Comparison of ENCODE assay signal across 8 cellular contexts in genomic region chr17:29613371-29613837, GRCh38. TPM values are rescaled to one million over a fixed set of nuclear protein-coding genes. Genes with fewer than 3 reads are reported as not detected.
DNase-seq lines count a peak whose midpoint lies in the region; ATAC-seq, FAIRE-seq and TF ChIP-seq lines count a peak whose summit lies in the region.

No MANE protein-coding gene starts in this region.

- H2AK5ac ChIP-seq in H1 (ENCODE audit: low read depth, low read length) = no peak overlapping the region
- no peak overlapping the region for H2AK5ac ChIP-seq in mesenchymal stem cell (ENCODE audit: low read length, severe bottlenecking)

- H4K20me1 ChIP-seq in SK-N-SH (ENCODE audit: insufficient read depth) (no peaks in the 10 kb centered on the region), H1 (replicated peaks in 1 of 2; ENCODE audit: control insufficient read depth in 1 of 2, insufficient read depth in 2 of 2, low read length in 2 of 2) (peaks cover 3 to 5% of the 10 kb centered on the region in 2 experiments)

- no peak overlapping the region for H2BK5ac ChIP-seq in H1 (ENCODE audit: low read depth, low read length)
- no peak overlapping the region for H2BK5ac ChIP-seq in mesenchymal stem cell (ENCODE audit: low read depth, low read length, poor library complexity, severe bottlenecking)

- peak in 1 of 2 experiments; percentile 44; a peak in 1 of 3 replicates for TF ChIP-seq POLR2A in H1 (IDR thresholded peaks at IDR 0.05; ENCODE audit: control extremely low read depth in 1 of 2, low read depth in 2 of 2, low read length in 2 of 2)

- H3K4ac ChIP-seq in H1 (replicated peaks; ENCODE audit: insufficient read length, low read depth, low read length) = no peak overlapping the region
- no peak overlapping the region for H3K4ac ChIP-seq in mesenchymal stem cell (ENCODE audit: low read depth in 1 of 2, low read length in 2 of 2)

- no peaks in the 10 kb centered on the region for H3F3A ChIP-seq in SK-N-SH (replicated peaks; ENCODE audit: insufficient read depth)

- no peak overlapping the region for H3K14ac ChIP-seq in H1 (ENCODE audit: insufficient read length)
- no peak overlapping the region for H3K14ac ChIP-seq in mesenchymal stem cell (ENCODE audit: low read length in 2 of 2)

- H2BK12ac ChIP-seq in H1 (ENCODE audit: low read depth, low read length) (peak overlapping the region; percentile 5; the same call in 1 of the 2 replicates), mesenchymal stem cell (ENCODE audit: low read length in 2 of 2) (peak overlapping the region; percentile 30 to 47)

- H3K27ac ChIP-seq in SK-N-SH (ENCODE audit: low read depth in 2 of 2, low read length in 1 of 2) (no peak overlapping the region), H1 (ENCODE audit: low read depth, low read length) (no peak overlapping the region), mesenchymal stem cell (ENCODE audit: low read length, poor library complexity, severe bottlenecking) (no peak overlapping the region)

- no peak for FAIRE-seq in H1 (lab: Jason Lieb, UNC)

- POLR2A ChIA-PET in SK-N-SH (lab: Yijun Ruan, JAX) (no interaction called here), H1 (lab: Charles Lee; ENCODE audit: partially characterized antibody) (interaction anchor here (0.6 to 1.3 kb wide), 3 partner anchors 12 to 46 kb away, joined by 3 to 4 read pairs (median 3); no protein-coding TSS in a partner anchor)

- H2BK120ac ChIP-seq in H1 (replicated peaks; ENCODE audit: low read depth, low read length) = no peak overlapping the region
- H2BK120ac ChIP-seq in mesenchymal stem cell (ENCODE audit: low read depth, low read length) = no peak overlapping the region

- CTCF ChIA-PET in SK-N-SH (lab: Yijun Ruan, JAX) = no interaction called here
- CTCF ChIA-PET in H1 (lab: Charles Lee; ENCODE audit: partially characterized antibody) = interaction anchor here (0.7 to 13.1 kb wide), 13 partner anchors 8 to 481 kb away, joined by 3 to 193 read pairs (median 4); partner anchors contain the start of genes ABHD15, ANKRD13B and TP53I13

- H3K36me3 ChIP-seq in SK-N-SH (replicated peaks in 1 of 2; ENCODE audit: control insufficient read depth in 1 of 2, insufficient read depth in 2 of 2, low read length in 1 of 2) (peaks cover 0 to 32% of the 10 kb centered on the region in 2 experiments), H1 (ENCODE audit: control insufficient read depth in 2 of 4, insufficient read depth in 4 of 4, low read length in 3 of 4) (peaks cover 0 to 7% (median 0%) of the 10 kb centered on the region in 4 experiments; a peak in 1 of 8 replicates), mesenchymal stem cell (ENCODE audit: control insufficient read depth in 1 of 2, insufficient read depth in 2 of 2, low read depth in 1 of 2, low read length in 2 of 2) (peaks cover 0 to 28% of the 10 kb centered on the region in 2 experiments)

- no peaks in the 10 kb centered on the region for H3K9me3 ChIP-seq in SK-N-SH
- H3K9me3 ChIP-seq in H1 (ENCODE audit: insufficient read depth in 2 of 2, low read depth in 1 of 2, low read length in 1 of 2) = peaks cover 0 to 11% of the 10 kb centered on the region in 2 experiments; a peak in 1 of 4 replicates
- H3K9me3 ChIP-seq in mesenchymal stem cell (ENCODE audit: control insufficient read depth, low read length) = no peaks in the 10 kb centered on the region

- H3K56ac ChIP-seq in H1 (replicated peaks; ENCODE audit: insufficient read length, low read depth, low read length) = no peak overlapping the region

- H4K8ac ChIP-seq in H1 (ENCODE audit: extremely low read depth, insufficient read depth, low read length) (0 out of 2 replicates have a peak overlapping the region, but pooled peaks have one; percentile 73), mesenchymal stem cell (ENCODE audit: low read length) (peak overlapping the region; percentile 82)

- H3K4me3 ChIP-seq in SK-N-SH (ENCODE audit: low read depth in 2 of 2, low read length in 1 of 2) (peak overlapping the region in 1 of 2 experiments; percentile 49; a peak in 1 of 4 replicates), H1 (ENCODE audit: extremely low read depth in 1 of 4, insufficient read depth in 2 of 4, low read depth in 3 of 4, low read length in 4 of 4) (peak overlapping the region; percentile 5 to 55 (median 38); a peak in 5 of 8 replicates), mesenchymal stem cell (ENCODE audit: insufficient read depth in 1 of 2, low read depth in 1 of 2, low read length in 2 of 2) (peak overlapping the region; percentile 27 to 59)

- H3K4me1 ChIP-seq in SK-N-SH (ENCODE audit: control insufficient read depth in 1 of 2, insufficient read depth in 2 of 2, low read depth in 1 of 2, low read length in 1 of 2) (peaks cover 0 to 8% of the 10 kb centered on the region in 2 experiments; a peak in 1 of 4 replicates), H1 (replicated peaks in 1 of 4; ENCODE audit: control insufficient read depth in 3 of 4, insufficient read depth in 4 of 4, low read length in 3 of 4) (peaks cover 10 to 35% (median 30%) of the 10 kb centered on the region in 4 experiments), mesenchymal stem cell (ENCODE audit: control insufficient read depth, insufficient read depth, low read depth, low read length) (peaks cover 44% of the 10 kb centered on the region)

- H3K27me3 ChIP-seq in SK-N-SH (ENCODE audit: insufficient read depth) (no peaks in the 10 kb centered on the region), H1 (replicated peaks in 1 of 4; ENCODE audit: control insufficient read depth in 3 of 4, extremely low read depth in 1 of 4, insufficient read depth in 3 of 4, low read length in 3 of 4) (peaks cover 17 to 48% (median 37%) of the 10 kb centered on the region in 4 experiments), mesenchymal stem cell (ENCODE audit: control insufficient read depth in 1 of 2, insufficient read depth in 1 of 2, low read length in 2 of 2) (peaks cover 6 to 9% of the 10 kb centered on the region in 2 experiments)

- H2BK15ac ChIP-seq in H1 (ENCODE audit: low read length) = 0 out of 2 replicates have a peak overlapping the region, but pooled peaks have one; percentile 29
- H2BK15ac ChIP-seq in mesenchymal stem cell (ENCODE audit: low read depth, poor library complexity, severe bottlenecking) = peak overlapping the region; percentile 9

- no peak overlapping the region for H2AFZ ChIP-seq in SK-N-SH (ENCODE audit: low read depth)
- H2AFZ ChIP-seq in H1 (ENCODE audit: low read length) = peak overlapping the region; percentile 9; the same call in 1 of the 2 replicates
- peak overlapping the region; percentile 7 for H2AFZ ChIP-seq in mesenchymal stem cell (ENCODE audit: low read depth, low read length)

- H2BK20ac ChIP-seq in H1 (ENCODE audit: low read length) = no peak overlapping the region

- H3K23me2 ChIP-seq in H1 (ENCODE audit: low read depth, low read length) = peaks cover 13% of the 10 kb centered on the region

- H3K9ac ChIP-seq in SK-N-SH (no peak overlapping the region), H1 (replicated peaks in 1 of 4; ENCODE audit: extremely low read depth in 1 of 4, low read depth in 3 of 4, low read length in 3 of 4) (0 out of 7 replicates have a peak overlapping the region, but pooled peaks of 1 of the 4 experiments have one; percentile 4), mesenchymal stem cell (ENCODE audit: low read length) (peak overlapping the region; percentile 70)

- no peak overlapping the region for H4K5ac ChIP-seq in H1 (ENCODE audit: insufficient read length, low read depth, low read length)

- no peak for TF ChIP-seq EP300 in SK-N-SH (IDR thresholded peaks at IDR 0.05; ENCODE audit: borderline replicate concordance in 1 of 2, low read depth in 1 of 2, low read length in 1 of 2)
- TF ChIP-seq EP300 in H1 (IDR thresholded peaks at IDR 0.05; ENCODE audit: borderline replicate concordance in 1 of 2, low read depth in 2 of 2, low read length in 2 of 2) = no peak

- H3K4me2 ChIP-seq in SK-N-SH (no peak overlapping the region), H1 (ENCODE audit: insufficient read depth in 1 of 2, low read depth in 2 of 2, low read length in 2 of 2) (peak overlapping the region; percentile 46 to 75), mesenchymal stem cell (ENCODE audit: low read length, poor library complexity, severe bottlenecking) (peak overlapping the region; percentile 74)

- DNase-seq in SK-N-SH (peak; percentile 35), H1 (ENCODE audit: low read depth in 1 of 2, low spot score in 2 of 2) (peak in 1 of 2 experiments; percentile 100), mesenchymal stem cell (peak; percentile 83), DMS 273 treated with DMSO at 0.1 percent for 48 hours (lab: John Stamatoyannopoulos, UW) (no peak)
- DNase-seq in activated CD8-positive, alpha-beta memory T cell treated with anti-CD3 and anti-CD28 coated beads for 24 hours = peak; percentile 99
- peak; percentile 83 to 95 (median 88) for DNase-seq in stimulated activated CD4-positive, alpha-beta T cell treated with anti-CD3 and anti-CD28 coated beads, TNF-alpha, amount 100 ng/mL, for 4 hours (ENCODE audit: low read depth in 3 of 3)

- H3K79me2 ChIP-seq in SK-N-SH (ENCODE audit: insufficient read depth) (no peaks in the 10 kb centered on the region), H1 (ENCODE audit: control insufficient read depth in 1 of 2, insufficient read depth in 2 of 2, low read length in 2 of 2) (no peaks in the 10 kb centered on the region)

- no peaks in the 10 kb centered on the region for H3K9me2 ChIP-seq in SK-N-SH

- H3K23ac ChIP-seq in H1 (ENCODE audit: insufficient read length) (no peak overlapping the region), mesenchymal stem cell (ENCODE audit: low read length in 2 of 2) (no peak overlapping the region)

- TF ChIP-seq RAD21 in SK-N-SH (IDR thresholded peaks at IDR 0.05; ENCODE audit: low read length) = no peak
- TF ChIP-seq RAD21 in H1 (IDR thresholded peaks at IDR 0.05 in 1 of 2, conservative IDR thresholded peaks at IDR 0.05 in 1 of 2; ENCODE audit: low read depth in 2 of 2, low read length in 2 of 2) = peak; percentile 51 to 66

- TF ChIP-seq CTCF in SK-N-SH (IDR thresholded peaks at IDR 0.05) = no peak
- peak; percentile 75 to 85 (median 80) for TF ChIP-seq CTCF in H1 (IDR thresholded peaks at IDR 0.05; ENCODE audit: control extremely low read depth in 1 of 3, insufficient read depth in 1 of 3, low read depth in 1 of 3, low read length in 3 of 3)

- peak overlapping the region; percentile 87 for H3K18ac ChIP-seq in H1 (ENCODE audit: extremely low read depth, low read length)
- peak overlapping the region; percentile 27 to 44 for H3K18ac ChIP-seq in mesenchymal stem cell (ENCODE audit: low read depth in 1 of 2, low read length in 2 of 2)

- H4K91ac ChIP-seq in H1 (replicated peaks; ENCODE audit: insufficient read length, low read length) = no peak overlapping the region
- H4K91ac ChIP-seq in mesenchymal stem cell (ENCODE audit: low read length) = peak overlapping the region; percentile 45

- H3K79me1 ChIP-seq in H1 (ENCODE audit: low read depth, low read length) (peaks cover 2% of the 10 kb centered on the region; the same call in 1 of the 2 replicates), mesenchymal stem cell (replicated peaks; ENCODE audit: low read length, poor library complexity, severe bottlenecking) (peaks cover 1% of the 10 kb centered on the region)

- ATAC-seq in SK-N-SH treated with all-trans-retinoic acid at 6 μM for 48 hours (no peak), HG03196 (IDR thresholded peaks at IDR 0.05; ENCODE audit: unreplicated experiment) (no peak)

- 90% methylated on average over 19 of the region's 47 CpGs for WGBS in SK-N-SH (ENCODE audit: low lambda C conversion rate)
- WGBS in H1 (ENCODE audit: extremely low coverage in 1 of 2, insufficient coverage in 1 of 2, insufficient read length in 1 of 2, insufficient replicate concordance in 2 of 2, low coverage in 1 of 2, low lambda C conversion rate in 2 of 2, missing lambda C conversion rate in 1 of 2), 2 experiments = 4% methylated on average over 30 of the region's 47 CpGs; no CpG with 5 or more reads in 1 of the 2 experiments
- 3% methylated on average over 46 of the region's 47 CpGs for WGBS in mesenchymal stem cell

RNA-seq across cellular contexts. Expression of gene CORO6, which starts 9.3 kb away (rescaled TPM):
- 18.4 and 28.1 TPM in 2 replicates for polyA plus RNA-seq in SK-N-SH (2012; rRNA removed)
- 2.0 and 5.5 TPM in 2 replicates for polyA plus RNA-seq in SK-N-SH (2012; cell fraction: cytosol; rRNA removed)
- 212 and 229 TPM in 2 replicates for polyA plus RNA-seq in SK-N-SH (2012; cell fraction: nucleus; rRNA removed)
- total RNA-seq in H1 (2021; fragmentation: NEBNext Ultra II Directional; extraction: Animal tissue kit (Norgen Biotek cat#: 25700)) = 2.1 and 2.5 TPM in 2 replicates
- polyA plus RNA-seq in H1 (2011; rRNA removed) = 8.6 and 13.3 TPM in 2 replicates
- 10.9 TPM for polyA plus RNA-seq in H1 (2011; cell fraction: cytosol; rRNA removed)
- 106 TPM for polyA plus RNA-seq in H1 (2011; cell fraction: nucleus; rRNA removed)
- 3.1 to 6.2 TPM (median 5.5 TPM) in 4 replicates for polyA plus RNA-seq in H1 (2012, experiment 1 of 2)
- polyA plus RNA-seq in H1 (2012, experiment 2 of 2) = 3.1 TPM
- polyA plus RNA-seq in H1 (2013, experiment 1 of 2) = 3.6 TPM
- 3.3 TPM for polyA plus RNA-seq in H1 (2013, experiment 2 of 2)
- polyA minus RNA-seq in H1 (2011; rRNA and poly(A)+ RNA removed) = 7.3 and 10.4 TPM in 2 replicates
- polyA minus RNA-seq in H1 (2011; cell fraction: cytosol; rRNA and poly(A)+ RNA removed) = 3.2 TPM
- 10.5 TPM for polyA minus RNA-seq in H1 (2011; cell fraction: nucleus; rRNA and poly(A)+ RNA removed)
- 2.9 TPM for polyA plus RNA-seq in mesenchymal stem cell (2013, experiment 1 of 2)
- polyA plus RNA-seq in mesenchymal stem cell (2013, experiment 2 of 2) = 2.5 TPM

RNA-seq across cellular contexts. Expression of gene ANKRD13B, which starts 20.5 kb away (rescaled TPM):
- polyA plus RNA-seq in SK-N-SH (2012; rRNA removed) (14.0 and 16.1 TPM in 2 replicates), H1 (2011; rRNA removed) (16.4 and 30.3 TPM in 2 replicates)
- polyA plus RNA-seq in SK-N-SH (2012; cell fraction: cytosol; rRNA removed) = 4.1 and 9.1 TPM in 2 replicates
- 90.2 and 139 TPM in 2 replicates for polyA plus RNA-seq in SK-N-SH (2012; cell fraction: nucleus; rRNA removed)
- total RNA-seq in H1 (2021; fragmentation: NEBNext Ultra II Directional; extraction: Animal tissue kit (Norgen Biotek cat#: 25700)) = 41.0 and 48.5 TPM in 2 replicates
- polyA plus RNA-seq in H1 (2011; cell fraction: cytosol; rRNA removed) = 17.6 TPM
- polyA plus RNA-seq in H1 (2011; cell fraction: nucleus; rRNA removed) = 167 TPM
- polyA plus RNA-seq in H1 (2012, experiment 1 of 2) = 25.6 to 40.3 TPM (median 33.5 TPM) in 4 replicates
- 22.3 TPM for polyA plus RNA-seq in H1 (2012, experiment 2 of 2)
- 21.9 TPM for polyA plus RNA-seq in H1 (2013, experiment 1 of 2)
- polyA plus RNA-seq in H1 (2013, experiment 2 of 2) = 20.2 TPM
- 7.7 and 13.1 TPM in 2 replicates for polyA minus RNA-seq in H1 (2011; rRNA and poly(A)+ RNA removed)
- 22.4 TPM for polyA minus RNA-seq in H1 (2011; cell fraction: cytosol; rRNA and poly(A)+ RNA removed)
- 33.4 TPM for polyA minus RNA-seq in H1 (2011; cell fraction: nucleus; rRNA and poly(A)+ RNA removed)
- polyA plus RNA-seq in mesenchymal stem cell (2013, experiment 1 of 2) = 3.6 TPM
- 2.7 TPM for polyA plus RNA-seq in mesenchymal stem cell (2013, experiment 2 of 2)

RNA-seq across cellular contexts. Expression of gene GIT1, which starts 24.0 kb away (rescaled TPM):
- 39.4 and 42.9 TPM in 2 replicates for polyA plus RNA-seq in SK-N-SH (2012; rRNA removed)
- 21.6 and 27.8 TPM in 2 replicates for polyA plus RNA-seq in SK-N-SH (2012; cell fraction: cytosol; rRNA removed)
- polyA plus RNA-seq in SK-N-SH (2012; cell fraction: nucleus; rRNA removed) = 92.1 and 131 TPM in 2 replicates
- 60.6 and 62.4 TPM in 2 replicates for total RNA-seq in H1 (2021; fragmentation: NEBNext Ultra II Directional; extraction: Animal tissue kit (Norgen Biotek cat#: 25700))
- 63.0 and 80.7 TPM in 2 replicates for polyA plus RNA-seq in H1 (2011; rRNA removed)
- polyA plus RNA-seq in H1 (2011; cell fraction: cytosol; rRNA removed) = 43.3 TPM
- 93.3 TPM for polyA plus RNA-seq in H1 (2011; cell fraction: nucleus; rRNA removed)
- 36.7 to 55.7 TPM (median 48.9 TPM) in 4 replicates for polyA plus RNA-seq in H1 (2012, experiment 1 of 2)
- 54.3 TPM for polyA plus RNA-seq in H1 (2012, experiment 2 of 2)
- 45.0 TPM for polyA plus RNA-seq in H1 (2013, experiment 1 of 2)
- 45.5 TPM for polyA plus RNA-seq in H1 (2013, experiment 2 of 2)
- polyA minus RNA-seq in H1 (2011; rRNA and poly(A)+ RNA removed) = 45.9 and 62.5 TPM in 2 replicates
- polyA minus RNA-seq in H1 (2011; cell fraction: cytosol; rRNA and poly(A)+ RNA removed) = 42.9 TPM
- polyA minus RNA-seq in H1 (2011; cell fraction: nucleus; rRNA and poly(A)+ RNA removed) = 55.6 TPM
- 29.2 TPM for polyA plus RNA-seq in mesenchymal stem cell (2013, experiment 1 of 2)
- polyA plus RNA-seq in mesenchymal stem cell (2013, experiment 2 of 2) = 28.5 TPM

RNA-seq across cellular contexts. Expression of gene TP53I13, which starts 44.9 kb away (rescaled TPM):
- polyA plus RNA-seq in SK-N-SH (2012; rRNA removed) = 39.2 and 45.3 TPM in 2 replicates
- 15.7 and 27.4 TPM in 2 replicates for polyA plus RNA-seq in SK-N-SH (2012; cell fraction: cytosol; rRNA removed)
- 130 and 165 TPM in 2 replicates for polyA plus RNA-seq in SK-N-SH (2012; cell fraction: nucleus; rRNA removed)
- total RNA-seq in H1 (2021; fragmentation: NEBNext Ultra II Directional; extraction: Animal tissue kit (Norgen Biotek cat#: 25700)) = 21.1 and 22.4 TPM in 2 replicates
- polyA plus RNA-seq in H1 (2011; rRNA removed) = 35.7 and 42.6 TPM in 2 replicates
- polyA plus RNA-seq in H1 (2011; cell fraction: cytosol; rRNA removed) = 33.3 TPM
- 97.5 TPM for polyA plus RNA-seq in H1 (2011; cell fraction: nucleus; rRNA removed)
- 13.5 to 25.6 TPM (median 22.3 TPM) in 4 replicates for polyA plus RNA-seq in H1 (2012, experiment 1 of 2)
- 20.0 TPM for polyA plus RNA-seq in H1 (2012, experiment 2 of 2)
- polyA plus RNA-seq in H1 (2013, experiment 1 of 2) = 26.9 TPM
- polyA plus RNA-seq in H1 (2013, experiment 2 of 2) = 24.1 TPM
- polyA minus RNA-seq in H1 (2011; rRNA and poly(A)+ RNA removed) = 6.4 and 7.7 TPM in 2 replicates
- 15.0 TPM for polyA minus RNA-seq in H1 (2011; cell fraction: cytosol; rRNA and poly(A)+ RNA removed)
- 31.3 TPM for polyA minus RNA-seq in H1 (2011; cell fraction: nucleus; rRNA and poly(A)+ RNA removed)
- 23.6 TPM for polyA plus RNA-seq in mesenchymal stem cell (2013, experiment 1 of 2)
- 23.8 TPM for polyA plus RNA-seq in mesenchymal stem cell (2013, experiment 2 of 2)

RNA-seq across cellular contexts. Expression of gene ABHD15, which starts 46.6 kb away (rescaled TPM):
- polyA plus RNA-seq in SK-N-SH (2012; rRNA removed) (6.3 and 7.0 TPM in 2 replicates), H1 (2011; rRNA removed) (0.88 and 1.2 TPM in 2 replicates)
- 4.4 and 6.0 TPM in 2 replicates for polyA plus RNA-seq in SK-N-SH (2012; cell fraction: cytosol; rRNA removed)
- 5.7 and 6.0 TPM in 2 replicates for polyA plus RNA-seq in SK-N-SH (2012; cell fraction: nucleus; rRNA removed)
- total RNA-seq in H1 (2021; fragmentation: NEBNext Ultra II Directional; extraction: Animal tissue kit (Norgen Biotek cat#: 25700)) = 1.6 and 1.7 TPM in 2 replicates
- polyA plus RNA-seq in H1 (2011; cell fraction: cytosol; rRNA removed) = 1.2 TPM
- 1.6 TPM for polyA plus RNA-seq in H1 (2011; cell fraction: nucleus; rRNA removed)
- 1.3 to 1.6 TPM (median 1.5 TPM) in 4 replicates for polyA plus RNA-seq in H1 (2012, experiment 1 of 2)
- polyA plus RNA-seq in H1 (2012, experiment 2 of 2) = 1.9 TPM
- polyA plus RNA-seq in H1 (2013, experiment 1 of 2) = 1.3 TPM
- polyA plus RNA-seq in H1 (2013, experiment 2 of 2) = 1.3 TPM
- 1.8 and 2.1 TPM in 2 replicates for polyA minus RNA-seq in H1 (2011; rRNA and poly(A)+ RNA removed)
- polyA minus RNA-seq in H1 (2011; cell fraction: cytosol; rRNA and poly(A)+ RNA removed) = 1.4 TPM
- 3.0 TPM for polyA minus RNA-seq in H1 (2011; cell fraction: nucleus; rRNA and poly(A)+ RNA removed)
- 5.5 TPM for polyA plus RNA-seq in mesenchymal stem cell (2013, experiment 1 of 2)
- 5.2 TPM for polyA plus RNA-seq in mesenchymal stem cell (2013, experiment 2 of 2)

Comparison
In these comparisons a context has a peak if more than half of its experiments do, and no peak if none do; other contexts are left out.
1. Of the 17 proteins assayed by ChIP-seq in both H1 and SK-N-SH: peak only in H1: CTCF, GABPA, MAX, POLR2AphosphoS5, RAD21, TAF1 and 2 more; only in SK-N-SH: none; in both: none; in neither: 8; mixed calls (peak in some experiments, not most) for 1.